ENCODE assay signal across 20 cellular contexts in genomic region chr13:114033541-114034315, GRCh38. TPM values are rescaled to one million over a fixed set of nuclear protein-coding genes. Genes with fewer than 3 reads are reported as not detected.
DNase-seq lines count a peak whose midpoint lies in the region; ATAC-seq and TF ChIP-seq lines count a peak whose summit lies in the region.
"Had no signal": no experiment of that assay in that cellular context is flagged by ENCODE, and none has a peak within 500 bp of the region (broad histone marks: within the 10 kb centered on the region; RNA-seq: fewer than 3 reads in every experiment).

No MANE protein-coding gene starts in this region.

- H3K36me3 ChIP-seq in IMR-90 (ENCODE audit: control insufficient read depth, insufficient read depth, low read length), result peaks cover 35% of the 10 kb centered on the region
- H3K36me3 ChIP-seq in mesenchymal stem cell (ENCODE audit: control insufficient read depth in 1 of 2, insufficient read depth in 2 of 2, low read depth in 1 of 2, low read length in 2 of 2), result peaks cover 34 to 66% of the 10 kb centered on the region in 2 experiments
- H3K36me3 ChIP-seq: prostate gland had no signal

- in situ Hi-C loops in IMR-90 (cut with MboI; ENCODE audit: low sequenced_read_pairs), result no loop called here

- no peak for TF ChIP-seq POLR2A in IMR-90 (IDR thresholded peaks at IDR 0.05; ENCODE audit: low read depth, low read length)

- H4K20me1 ChIP-seq in IMR-90 (ENCODE audit: insufficient read depth, low read length), result peaks cover 81% of the 10 kb centered on the region

- H2BK12ac ChIP-seq in mesenchymal stem cell (ENCODE audit: low read length in 2 of 2), result no peak overlapping the region

- H3K79me1 ChIP-seq in IMR-90 (ENCODE audit: low read depth in 1 of 2, low read length in 2 of 2) (peaks cover 19 to 82% of the 10 kb centered on the region in 2 experiments), mesenchymal stem cell (replicated peaks; ENCODE audit: low read length, poor library complexity, severe bottlenecking) (no peaks in the 10 kb centered on the region)

- no peak for TF ChIP-seq RAD21 in IMR-90 (IDR thresholded peaks at IDR 0.05; ENCODE audit: low read length)

- H3K27ac ChIP-seq in IMR-90 (ENCODE audit: insufficient read depth, low read length), result peak overlapping the region; percentile 58; the same call in 1 of the 2 replicates
- H3K27ac ChIP-seq in mesenchymal stem cell (ENCODE audit: low read length, poor library complexity, severe bottlenecking), result peak overlapping the region; percentile 58
- peak overlapping the region; percentile 95 for H3K27ac ChIP-seq in substantia nigra (ENCODE audit: low read depth, low read length, poor library complexity, severe bottlenecking)
- H3K27ac ChIP-seq: brain microvascular endothelial cell had no signal

- H2BK20ac ChIP-seq in IMR-90 (ENCODE audit: low read depth, low read length), result 0 out of 2 replicates have a peak overlapping the region, but pooled peaks have one; percentile 42

- peak overlapping the region; percentile 64 for H3K4ac ChIP-seq in IMR-90 (ENCODE audit: low read depth, low read length)
- no peak overlapping the region for H3K4ac ChIP-seq in mesenchymal stem cell (ENCODE audit: low read depth in 1 of 2, low read length in 2 of 2)

- H3K4me2 ChIP-seq in IMR-90 (ENCODE audit: low read depth, low read length), result peak overlapping the region; percentile 74; the same call in 1 of the 2 replicates
- H3K4me2 ChIP-seq in mesenchymal stem cell (ENCODE audit: low read length, poor library complexity, severe bottlenecking), result no peak overlapping the region
- H3K4me2 ChIP-seq: smooth muscle cell had no signal

- H3K9me3 ChIP-seq in IMR-90 (ENCODE audit: control insufficient read depth, insufficient read depth, low read length), result no peaks in the 10 kb centered on the region
- no peaks in the 10 kb centered on the region for H3K9me3 ChIP-seq in mesenchymal stem cell (ENCODE audit: control insufficient read depth, low read length)
- H3K9me3 ChIP-seq: prostate gland had no signal

- no peak overlapping the region for H4K5ac ChIP-seq in IMR-90 (ENCODE audit: low read depth, low read length)

- H4K91ac ChIP-seq in IMR-90 (ENCODE audit: insufficient read depth, low read depth, low read length) (0 out of 2 replicates have a peak overlapping the region, but pooled peaks have one; percentile 30), mesenchymal stem cell (ENCODE audit: low read length) (no peak overlapping the region)

- DNase-seq in IMR-90 (no peak), mesenchymal stem cell (no peak), substantia nigra (lab: John Stamatoyannopoulos, UW) (peak in 1 of 49 donors; percentile 23), AG20443 (ENCODE audit: low spot score) (no peak), NOMO-1 treated with DMSO at 0.1 percent for 48 hours (lab: John Stamatoyannopoulos, UW; ENCODE audit: unreplicated experiment) (no peak)
- no peak for DNase-seq in activated CD4-positive, alpha-beta T cell treated with anti-CD3 and anti-CD28 coated beads, Interleukin-2, amount 50 U/mL, for 4 hours
- DNase-seq: activated CD4-positive, alpha-beta T cell treated with anti-CD3 and anti-CD28 coated beads, Interleukin-2, amount 10 ng/mL, durations not matched to agents 7 days and 5 days; activated naive CD4-positive, alpha-beta T cell; brain microvascular endothelial cell; effector CD4-positive, alpha-beta T cell; H9; naive thymus-derived CD8-positive, alpha-beta T cell; NCI-H187; NCI-H446; SW 1271 had no signal

- CTCF ChIA-PET in IMR-90 (lab: Yijun Ruan, JAX), result no interaction called here

- H2AFZ ChIP-seq in IMR-90 (replicated peaks; ENCODE audit: low read length, poor library complexity), result no peak overlapping the region
- no peak overlapping the region for H2AFZ ChIP-seq in mesenchymal stem cell (ENCODE audit: low read depth, low read length)

- intact Hi-C loops in IMR-90 (cut with micrococcal nuclease), result loop anchor here (2.0 kb wide), 1 partner anchor 99 kb away; the partner anchor contains the start of gene RASA3

- H3K56ac ChIP-seq in IMR-90 (ENCODE audit: extremely low read depth, insufficient read depth, low read length), result no peak overlapping the region

- H3K9ac ChIP-seq in IMR-90 (ENCODE audit: low read depth, low read length) (no peak overlapping the region; the same call in 1 of the 2 replicates), mesenchymal stem cell (ENCODE audit: low read length) (peak overlapping the region; percentile 72)

- WGBS in IMR-90 (ENCODE audit: extremely low coverage in 2 of 2, insufficient read length in 1 of 2), 2 experiments, result 93% methylated on average over 12 of the region's 32 CpGs; no CpG with 5 or more reads in 1 of the 2 experiments
- 95% methylated on average over 28 of the region's 32 CpGs for WGBS in mesenchymal stem cell

- no peak for ATAC-seq in IMR-90 (ENCODE audit: low read depth)
- ATAC-seq in GM19463 (IDR thresholded peaks at IDR 0.05; ENCODE audit: unreplicated experiment), result no peak
- ATAC-seq: naive thymus-derived CD8-positive, alpha-beta T cell had no signal

- H3K27ac Mint-ChIP-seq in brain, result peak overlapping the region in 3 of 5 experiments; percentile 53 to 91 (median 74)
- H3K27ac Mint-ChIP-seq: activated CD4-positive, alpha-beta T cell treated with anti-CD3 and anti-CD28 coated beads, Interleukin-2, amount 10 ng/mL, durations not matched to agents 7 days and 5 days had no signal

- dilution Hi-C loops in IMR-90 (cut with HindIII; ENCODE audit: low sequenced_read_pairs, unreplicated experiment), result no loop called here

- H3K18ac ChIP-seq in IMR-90 (ENCODE audit: low read depth, low read length) (no peak overlapping the region), mesenchymal stem cell (ENCODE audit: low read depth in 1 of 2, low read length in 2 of 2) (no peak overlapping the region)

- H3K36me3 Mint-ChIP-seq in brain, result peaks cover 29% of the 10 kb centered on the region

- H2AK5ac ChIP-seq in IMR-90 (ENCODE audit: low read depth, low read length), result peak overlapping the region; percentile 28; the same call in 1 of the 2 replicates
- H2AK5ac ChIP-seq in mesenchymal stem cell (ENCODE audit: low read length, severe bottlenecking), result peak overlapping the region; percentile 71

- H4K8ac ChIP-seq in IMR-90 (ENCODE audit: low read depth in 2 of 2, low read length in 2 of 2) (no peak overlapping the region), mesenchymal stem cell (ENCODE audit: low read length) (no peak overlapping the region)

- no peak overlapping the region for H3K4me3 Mint-ChIP-seq in brain
- H3K4me3 Mint-ChIP-seq: activated CD4-positive, alpha-beta T cell treated with anti-CD3 and anti-CD28 coated beads, Interleukin-2, amount 10 ng/mL, durations not matched to agents 7 days and 5 days; H9; IgD-negative memory B cell had no signal

- H3K9me1 ChIP-seq in IMR-90 (ENCODE audit: insufficient read depth, low read length), result peaks cover 37% of the 10 kb centered on the region

- H3K14ac ChIP-seq in IMR-90 (replicated peaks; ENCODE audit: low read depth, low read length), result 0 out of 2 replicates have a peak overlapping the region, but pooled peaks have one; percentile 4
- H3K14ac ChIP-seq in mesenchymal stem cell (ENCODE audit: low read length in 2 of 2), result no peak overlapping the region

- no TSS peak for BruUV-seq in IMR-90 (replicated peaks; lab: Mats Ljungman, UMichigan)

- H3K9me3 Mint-ChIP-seq in brain, result peaks cover 0 to 10% (median 2%) of the 10 kb centered on the region in 5 experiments
- H3K9me3 Mint-ChIP-seq: IgD-negative memory B cell had no signal

- H3K27me3 ChIP-seq in IMR-90 (ENCODE audit: control insufficient read depth, insufficient read depth, low read length) (no peaks in the 10 kb centered on the region), mesenchymal stem cell (ENCODE audit: control insufficient read depth in 1 of 2, insufficient read depth in 1 of 2, low read length in 2 of 2) (no peaks in the 10 kb centered on the region)
- H3K27me3 ChIP-seq: brain microvascular endothelial cell had no signal

- H2BK120ac ChIP-seq in IMR-90 (ENCODE audit: low read depth, low read length) (no peak overlapping the region; the same call in none of the 2 replicates), mesenchymal stem cell (ENCODE audit: low read depth, low read length) (no peak overlapping the region)

- H3K23ac ChIP-seq in IMR-90 (ENCODE audit: low read depth, low read length) (no peak overlapping the region), mesenchymal stem cell (ENCODE audit: low read length in 2 of 2) (no peak overlapping the region)

- H2BK5ac ChIP-seq in IMR-90 (ENCODE audit: low read depth, low read length, poor library complexity, severe bottlenecking), result peak overlapping the region; percentile 51
- H2BK5ac ChIP-seq in mesenchymal stem cell (ENCODE audit: low read depth, low read length, poor library complexity, severe bottlenecking), result no peak overlapping the region

- TF ChIP-seq CTCF in IMR-90 (conservative IDR thresholded peaks at IDR 0.05; ENCODE audit: low read depth, low read length) (no peak), brain (conservative IDR thresholded peaks at IDR 0.05) (no peak)

- POLR2A ChIA-PET in IMR-90 (lab: Charles Lee; ENCODE audit: unreplicated experiment), result no interaction called here

- H2AK9ac ChIP-seq in IMR-90 (replicated peaks; ENCODE audit: low read depth, low read length, poor library complexity), result no peak overlapping the region

- H3K4me1 Mint-ChIP-seq in brain, result peaks cover 61% of the 10 kb centered on the region

- H3K4me3 ChIP-seq in IMR-90 (ENCODE audit: insufficient read depth, low read depth, low read length), result no peak overlapping the region
- peak overlapping the region in 1 of 2 experiments; percentile 65 for H3K4me3 ChIP-seq in mesenchymal stem cell (ENCODE audit: insufficient read depth in 1 of 2, low read depth in 1 of 2, low read length in 2 of 2)
- H3K4me3 ChIP-seq: prostate gland, smooth muscle cell had no signal

- peaks cover 37% of the 10 kb centered on the region for H3K4me1 ChIP-seq in IMR-90 (ENCODE audit: control insufficient read depth, insufficient read depth, low read length)
- H3K4me1 ChIP-seq in mesenchymal stem cell (ENCODE audit: control insufficient read depth, insufficient read depth, low read depth, low read length), result peaks cover 75% of the 10 kb centered on the region

- H2BK15ac ChIP-seq in IMR-90 (ENCODE audit: low read depth, low read length), result no peak overlapping the region
- H2BK15ac ChIP-seq in mesenchymal stem cell (ENCODE audit: low read depth, poor library complexity, severe bottlenecking), result no peak overlapping the region

- no peaks in the 10 kb centered on the region for H3K27me3 Mint-ChIP-seq in brain
- H3K27me3 Mint-ChIP-seq: activated CD4-positive, alpha-beta T cell treated with anti-CD3 and anti-CD28 coated beads, Interleukin-2, amount 10 ng/mL, durations not matched to agents 7 days and 5 days; IgD-negative memory B cell; naive thymus-derived CD8-positive, alpha-beta T cell had no signal

TF ChIP-seq in IMR-90, 13 proteins besides CTCF, POLR2A, EP300 and RAD21 (continues in another document):
- TF ChIP-seq MAFK (IDR thresholded peaks at IDR 0.05; ENCODE audit: low read depth, low read length), result no peak

RNA-seq across cellular contexts. Expression of gene C13orf46, which starts 59.9 kb away (rescaled TPM):
- under 0.01 TPM in 2 replicates for total RNA-seq in IMR-90 (2012; rRNA removed)
- polyA plus RNA-seq in IMR-90 (2012; rRNA removed) (2.1 and 2.5 TPM in 2 replicates), brain (ENCODE audit: insufficient read depth, low read depth, low replicate concordance) (0.24 TPM)
- polyA plus RNA-seq in IMR-90 (2012; cell fraction: cytosol; rRNA removed), result 1.7 and 1.8 TPM in 2 replicates
- polyA plus RNA-seq in IMR-90 (2012; cell fraction: nucleus; rRNA removed; ENCODE audit: low replicate concordance), result 8.9 and 10.0 TPM in 2 replicates
- 0.43 TPM for polyA plus RNA-seq in mesenchymal stem cell (2013, experiment 1 of 2)
- 0.45 TPM for polyA plus RNA-seq in mesenchymal stem cell (2013, experiment 2 of 2)
